In the genomic region with DNA sequence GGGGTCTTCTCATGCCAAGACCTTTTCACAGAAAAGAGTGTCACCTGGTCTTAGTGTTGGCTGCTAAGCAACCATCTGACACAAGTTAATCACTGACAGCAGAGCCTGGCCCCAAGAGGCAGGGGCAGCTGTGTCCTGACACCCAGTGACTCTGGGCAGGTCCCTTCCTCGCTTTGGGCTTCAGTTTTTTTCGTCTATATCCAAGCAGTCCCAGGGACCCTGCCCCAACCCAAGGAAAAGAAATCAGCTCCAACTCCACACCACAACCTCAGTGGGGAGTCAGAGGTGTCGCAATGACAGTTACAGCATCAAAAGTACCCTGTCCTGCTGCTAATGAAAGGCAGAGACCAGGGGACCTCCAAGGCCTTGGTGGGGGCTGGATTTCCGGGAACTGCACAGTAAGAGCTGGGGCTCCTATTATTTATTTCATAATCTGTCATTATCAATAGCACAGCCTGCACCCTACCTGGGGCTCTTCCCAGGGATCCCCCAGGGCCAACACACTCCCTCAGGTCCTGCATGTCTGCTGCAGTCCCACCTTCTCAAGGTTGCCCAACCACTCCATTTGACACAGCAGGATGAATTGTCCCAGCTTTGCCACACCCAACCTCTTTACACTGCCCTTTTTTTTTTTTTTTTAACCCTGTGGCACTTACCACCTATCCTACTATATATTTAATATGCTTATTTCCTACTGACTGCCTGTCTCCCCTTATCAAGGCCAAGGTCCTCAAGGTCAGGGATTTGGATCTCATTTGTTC, we compare ENCODE assay signal across 15 cellular contexts. TPM values are rescaled to one million over a fixed set of nuclear protein-coding genes. Genes with fewer than 3 reads are reported as not detected.
DNase-seq lines count a peak whose midpoint lies in the region; ATAC-seq, FAIRE-seq and TF ChIP-seq lines count a peak whose summit lies in the region.
"Had no signal": no experiment of that assay in that cellular context is flagged by ENCODE, and none has a peak within 500 bp of the region (broad histone marks: within the 10 kb centered on the region; RNA-seq: fewer than 3 reads in every experiment).

No MANE protein-coding gene starts in this region.

- H3K9me3 Mint-ChIP-seq in glutamatergic neuron (ENCODE audit: unreplicated experiment) (no peaks in the 10 kb centered on the region), osteocyte (ENCODE audit: unreplicated experiment) (no peaks in the 10 kb centered on the region)
- H3K9me3 Mint-ChIP-seq: CD8-positive, alpha-beta memory T cell; H9 had no signal

- TF ChIP-seq CTCF in glutamatergic neuron (IDR thresholded peaks at IDR 0.05; ENCODE audit: partially characterized antibody, unreplicated experiment), result no peak
- TF ChIP-seq CTCF in osteocyte (IDR thresholded peaks at IDR 0.05), result no peak

- peak; percentile 37 for DNase-seq in activated CD8-positive, alpha-beta memory T cell treated with anti-CD3 and anti-CD28 coated beads for 24 hours
- no peak for DNase-seq in activated CD8-positive, alpha-beta memory T cell treated with anti-CD3 and anti-CD28 coated beads, Interleukin-2, amount 50 U/mL, for 4 hours
- DNase-seq in glutamatergic neuron (no peak), osteocyte (ENCODE audit: extremely low spot score, unreplicated experiment) (peak; percentile 56), cerebellar cortex (ENCODE audit: low spot score) (no peak), frontal cortex (ENCODE audit: low spot score in 2 of 2) (no peak), mucosa of gallbladder (ENCODE audit: low spot score) (no peak)
- DNase-seq: CD8-positive, alpha-beta memory T cell; DMS 273 treated with DMSO at 0.1 percent for 48 hours; H9; KBM-7; NCI-H1092; NCI-H187 had no signal

- FAIRE-seq in frontal cortex (lab: Jason Lieb, UNC), result no peak
- FAIRE-seq: HTR-8/SVneo had no signal

- H3K4me1 Mint-ChIP-seq in glutamatergic neuron (ENCODE audit: low read depth, unreplicated experiment), result peaks cover 18% of the 10 kb centered on the region
- H3K4me1 Mint-ChIP-seq in osteocyte (ENCODE audit: unreplicated experiment), result peaks cover 13% of the 10 kb centered on the region

- H3K36me3 Mint-ChIP-seq in glutamatergic neuron (ENCODE audit: unreplicated experiment) (peaks cover 5% of the 10 kb centered on the region), osteocyte (ENCODE audit: unreplicated experiment) (peaks cover 15% of the 10 kb centered on the region)

- peaks cover 6% of the 10 kb centered on the region for H3K27me3 Mint-ChIP-seq in glutamatergic neuron (ENCODE audit: unreplicated experiment)
- no peaks in the 10 kb centered on the region for H3K27me3 Mint-ChIP-seq in osteocyte (ENCODE audit: unreplicated experiment)

- H3K4me3 Mint-ChIP-seq in glutamatergic neuron (ENCODE audit: unreplicated experiment), result peak overlapping the region; percentile 20
- no peak overlapping the region for H3K4me3 Mint-ChIP-seq in osteocyte (ENCODE audit: unreplicated experiment)
- H3K4me3 Mint-ChIP-seq: H9 had no signal

- ATAC-seq in HG03342 (IDR thresholded peaks at IDR 0.05; ENCODE audit: unreplicated experiment), result no peak

- no peak overlapping the region for H3K27ac Mint-ChIP-seq in glutamatergic neuron (ENCODE audit: unreplicated experiment)
- H3K27ac Mint-ChIP-seq in osteocyte (ENCODE audit: unreplicated experiment), result no peak overlapping the region
- H3K27ac Mint-ChIP-seq: CD8-positive, alpha-beta memory T cell had no signal

RNA-seq across cellular contexts. Expression of gene ANKS6, which starts 9.4 kb away (rescaled TPM):
- total RNA-seq in glutamatergic neuron (ENCODE audit: unreplicated experiment) (15.9 TPM), osteocyte (16.6 and 21.1 TPM in 2 replicates), frontal cortex (2.4 TPM), mucosa of gallbladder (22.6 TPM)

RNA-seq across cellular contexts. Expression of gene GALNT12, which starts 20.5 kb away (rescaled TPM):
- total RNA-seq in glutamatergic neuron (ENCODE audit: unreplicated experiment) (2.7 TPM), osteocyte (not detected in 2 replicates), frontal cortex (0.82 TPM), mucosa of gallbladder (28.6 TPM)

Comparison
In these comparisons a context has a peak if more than half of its experiments do, and no peak if none do; other contexts are left out.
1. DNase-seq: peak in activated CD8-positive, alpha-beta memory T cell treated with anti-CD3 and anti-CD28 coated beads for 24 hours (single experiment) and osteocyte (single experiment); none in activated CD8-positive, alpha-beta memory T cell treated with anti-CD3 and anti-CD28 coated beads, Interleukin-2, amount 50 U/mL, for 4 hours (single experiment), glutamatergic neuron (single experiment), cerebellar cortex (single experiment), frontal cortex (0 of 2) and mucosa of gallbladder (single experiment).